Comparison of ENCODE assay signal across 8 cellular contexts in genomic region chr1:221741971-221742554, GRCh38. TPM values are rescaled to one million over a fixed set of nuclear protein-coding genes. Genes with fewer than 3 reads are reported as not detected.
DNase-seq lines count a peak whose midpoint lies in the region; ATAC-seq and TF ChIP-seq lines count a peak whose summit lies in the region.

DUSP10 (minus strand) TSS chr1:221742089; CDS start chr1:221739744, 2,345 bp downstream.

- POLR2A ChIA-PET in AG04450 (lab: Yijun Ruan, JAX) = interaction anchor here (0.5 to 3.5 kb wide), 24 partner anchors 13 to 713 kb away, joined by 3 to 30 read pairs (median 6); no protein-coding TSS in a partner anchor

- in situ Hi-C loops in mammary epithelial cell (cut with MboI; ENCODE audit: low sequenced_read_pairs in 2 of 2) = loop anchor here (5.0 to 25.0 kb wide), 6 partner anchors 100 to 715 kb away; no protein-coding TSS in a partner anchor

- DNase-seq in AG04450 (ENCODE audit: low read depth, low spot score) (peak; percentile 100), NCI-H2227 (lab: John Stamatoyannopoulos, UW; ENCODE audit: unreplicated experiment) (peak; percentile 93), WERI-Rb-1 (peak; percentile 93), mammary epithelial cell (peak; percentile 99), iPS-NIHi11 (ENCODE audit: low spot score) (peak; percentile 97)

- WGBS in mammary epithelial cell (ENCODE audit: low coverage, missing lambda C conversion rate) = 1% methylated on average over 17 of the region's 34 CpGs

- H3K79me2 ChIP-seq in mammary epithelial cell (ENCODE audit: insufficient read depth, low read length) = peaks cover 54% of the 10 kb centered on the region

- H3K4me1 ChIP-seq in mammary epithelial cell (ENCODE audit: insufficient read depth, low read length) = peaks cover 33% of the 10 kb centered on the region

- peak within 1 kb of the TSS; percentile 63 for H2AFZ ChIP-seq in mammary epithelial cell (ENCODE audit: low read depth, low read length)

- intact Hi-C loops in mammary epithelial cell (cut with micrococcal nuclease) = loop anchor here (1.0 to 10.0 kb wide), 12 partner anchors 87 to 713 kb away; no protein-coding TSS in a partner anchor

- H3K9me3 ChIP-seq in AG04450 (ENCODE audit: control insufficient read depth, insufficient read depth, low read length) = peaks cover 6% of the 10 kb centered on the region
- no peaks in the 10 kb centered on the region for H3K9me3 ChIP-seq in WERI-Rb-1 (ENCODE audit: severe bottlenecking)
- H3K9me3 ChIP-seq in mammary epithelial cell (replicated peaks; ENCODE audit: insufficient read depth, low read length) = no peaks in the 10 kb centered on the region

- H3K9ac ChIP-seq in mammary epithelial cell (ENCODE audit: insufficient read depth, low read length) = peak within 1 kb of the TSS; percentile 99

- peak; percentile 89 for ATAC-seq in GM18907 (IDR thresholded peaks at IDR 0.05; ENCODE audit: unreplicated experiment)
- ATAC-seq in HG03139 (IDR thresholded peaks at IDR 0.05; ENCODE audit: unreplicated experiment) = peak; percentile 77

- H3K27me3 ChIP-seq in AG04450 (ENCODE audit: control insufficient read depth, insufficient read depth, low read length) (no peaks in the 10 kb centered on the region), WERI-Rb-1 (ENCODE audit: insufficient read depth, low read depth, severe bottlenecking) (no peaks in the 10 kb centered on the region), mammary epithelial cell (ENCODE audit: insufficient read depth, low read length) (no peaks in the 10 kb centered on the region)

- dilution Hi-C loops in mammary epithelial cell (cut with HindIII; ENCODE audit: low sequenced_read_pairs) = no loop called here

- H3K4me2 ChIP-seq in mammary epithelial cell (ENCODE audit: insufficient read depth, low read depth, low read length) = peak within 1 kb of the TSS; percentile 94

- H3K4me3 ChIP-seq in AG04450 (ENCODE audit: low read depth, low read length) = peak within 1 kb of the TSS; percentile 95
- peak within 1 kb of the TSS; percentile 67 for H3K4me3 ChIP-seq in WERI-Rb-1 (ENCODE audit: low read depth, low read length)
- peak within 1 kb of the TSS; percentile 63 to 85 (median 80) for H3K4me3 ChIP-seq in mammary epithelial cell (replicated peaks in 1 of 3; ENCODE audit: insufficient read depth in 1 of 3, low read depth in 2 of 3, low read length in 3 of 3)
- H3K4me3 ChIP-seq in skin epidermis = peak within 1 kb of the TSS; percentile 53 to 83 (median 71)

- CTCF ChIA-PET in AG04450 (lab: Charles Lee) (interaction anchor here (0.6 to 2.9 kb wide), 7 partner anchors 24 to 923 kb away, joined by 3 to 20 read pairs (median 5); no protein-coding TSS in a partner anchor), mammary epithelial cell (lab: Charles Lee; ENCODE audit: low non-redundant PET) (interaction anchor here (0.5 to 1.3 kb wide), 8 partner anchors 19 to 651 kb away, joined by 3 to 9 read pairs (median 4); no protein-coding TSS in a partner anchor)

- peak within 1 kb of the TSS; percentile 97 for H3K27ac ChIP-seq in AG04450 (ENCODE audit: low read depth, low read length)
- H3K27ac ChIP-seq in WERI-Rb-1 = peak within 1 kb of the TSS; percentile 82
- peak within 1 kb of the TSS; percentile 96 for H3K27ac ChIP-seq in mammary epithelial cell (ENCODE audit: insufficient read depth, low read depth, low read length)
- peak within 1 kb of the TSS; percentile 87 to 99 (median 95) for H3K27ac ChIP-seq in skin epidermis

- no TSS peak for BruUV-seq in mammary epithelial cell (replicated peaks; lab: Mats Ljungman, UMichigan)

- H4K20me1 ChIP-seq in mammary epithelial cell (ENCODE audit: insufficient read depth, low read length) = no peaks in the 10 kb centered on the region

- no peaks in the 10 kb centered on the region for H3K36me3 ChIP-seq in WERI-Rb-1
- peaks cover 22% of the 10 kb centered on the region for H3K36me3 ChIP-seq in mammary epithelial cell (ENCODE audit: insufficient read depth, low read length)

- TF ChIP-seq CTCF in AG04450 (IDR thresholded peaks at IDR 0.05; ENCODE audit: low read depth, low read length) (no peak), WERI-Rb-1 (IDR thresholded peaks at IDR 0.05; ENCODE audit: low read depth, low read length) (no peak), mammary epithelial cell (conservative IDR thresholded peaks at IDR 0.05 in 1 of 2, IDR thresholded peaks at IDR 0.05 in 1 of 2; ENCODE audit: extremely low read depth in 1 of 2, insufficient read depth in 1 of 2, low read depth in 1 of 2, low read length in 2 of 2) (no peak)

RNA-seq across cellular contexts. Expression of gene DUSP10, which starts in this region (rescaled TPM):
- polyA plus RNA-seq in AG04450 (2011; rRNA removed) = 34.2 and 35.9 TPM in 2 replicates
- 61.0 and 74.2 TPM in 2 replicates for polyA minus RNA-seq in AG04450 (2011; rRNA and poly(A)+ RNA removed)
- 100 to 1,000 TPM in 1 of 2 donors, 10 to 100 TPM in 1; 35.4 to 118 TPM for total RNA-seq in mammary epithelial cell
- polyA plus RNA-seq in mammary epithelial cell = 64.8 TPM
- polyA minus RNA-seq in mammary epithelial cell = 62.0 TPM

Comparison
In these comparisons a context has a peak if more than half of its experiments do, and no peak if none do; other contexts are left out.
1. Peak in every context shown above with its lines: DNase-seq, ATAC-seq, H3K4me3 ChIP-seq and H3K27ac ChIP-seq.